Comparison of ENCODE assay signal across 8 cellular contexts in the genomic region with DNA sequence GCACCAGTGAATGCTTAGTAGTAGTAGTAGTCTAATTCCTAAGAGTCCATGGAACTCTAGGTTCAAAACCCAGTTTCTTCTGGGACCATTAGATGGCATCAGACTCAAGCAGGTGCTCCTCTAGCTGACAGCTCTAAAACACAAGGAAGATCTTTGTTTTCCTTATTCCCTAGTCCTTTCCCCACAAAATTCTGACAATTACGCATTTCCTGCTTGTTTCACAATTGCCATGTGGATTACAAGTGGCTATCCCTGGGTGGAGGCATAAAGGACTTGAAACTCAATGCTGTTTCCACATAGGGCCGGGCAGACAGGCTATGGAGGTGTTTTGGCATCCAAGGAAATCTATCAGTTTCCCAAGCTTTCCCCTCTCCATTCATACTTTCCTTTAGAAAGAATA. TPM values are rescaled to one million over a fixed set of nuclear protein-coding genes. Genes with fewer than 3 reads are reported as not detected.
DNase-seq lines count a peak whose midpoint lies in the region; ATAC-seq and TF ChIP-seq lines count a peak whose summit lies in the region.

No MANE protein-coding gene starts in this region.

- DNase-seq in COLO829 (ENCODE audit: low spot score): peak; percentile 78
- DNase-seq in KBM-7: peak; percentile 21
- DNase-seq in chondrocyte (ENCODE audit: low spot score): no peak
- no peak for DNase-seq in mucosa of descending colon
- no peak for DNase-seq in T-helper 2 cell treated with Interferon-gamma antibody and Interleukin-4, amounts not matched to agents 5 μg/mL and 100 μg/mL, for 36 hours (ENCODE audit: low spot score)

- H3K36me3 Mint-ChIP-seq in chondrocyte (ENCODE audit: low read depth): peaks cover 6% of the 10 kb centered on the region
- peaks cover 34% of the 10 kb centered on the region for H3K36me3 Mint-ChIP-seq in T-helper 2 cell treated with Interferon-gamma antibody and Interleukin-4, amounts not matched to agents 5 μg/mL and 100 μg/mL, for 36 hours (ENCODE audit: low read depth)

- intact Hi-C loops in mucosa of descending colon (cut with DNase I, micrococcal nuclease): loop anchor here in 1 of 2 donors (5.0 kb wide), 1 partner anchor 41 kb away; no protein-coding TSS in a partner anchor

- H3K4me1 ChIP-seq in mucosa of descending colon (ENCODE audit: low read depth): no peaks in the 10 kb centered on the region

- in situ Hi-C loops in KBM-7 (cut with MboI; ENCODE audit: low pct_unique_long_range_greater_than_20kb, low sequenced_read_pairs): no loop called here

- H3K4me3 ChIP-seq in mucosa of descending colon: no peak overlapping the region

- H3K4me3 Mint-ChIP-seq in chondrocyte (ENCODE audit: unreplicated experiment): no peak overlapping the region
- H3K4me3 Mint-ChIP-seq in T-helper 2 cell treated with Interferon-gamma antibody and Interleukin-4, amounts not matched to agents 5 μg/mL and 100 μg/mL, for 36 hours: no peak overlapping the region

- H3K9me3 Mint-ChIP-seq in chondrocyte (ENCODE audit: low read depth): no peaks in the 10 kb centered on the region
- no peaks in the 10 kb centered on the region for H3K9me3 Mint-ChIP-seq in T-helper 2 cell treated with Interferon-gamma antibody and Interleukin-4, amounts not matched to agents 5 μg/mL and 100 μg/mL, for 36 hours

- H3K27me3 Mint-ChIP-seq in chondrocyte (ENCODE audit: low read depth): no peaks in the 10 kb centered on the region
- H3K27me3 Mint-ChIP-seq in T-helper 2 cell treated with Interferon-gamma antibody and Interleukin-4, amounts not matched to agents 5 μg/mL and 100 μg/mL, for 36 hours (ENCODE audit: low read depth): no peaks in the 10 kb centered on the region

- TF ChIP-seq CTCF in chondrocyte (IDR thresholded peaks at IDR 0.05) (peak; percentile 71), mucosa of descending colon (IDR thresholded peaks at IDR 0.05) (no peak)

- peak; percentile 80 for ATAC-seq in mucosa of descending colon
- ATAC-seq in GM21825 (IDR thresholded peaks at IDR 0.05; ENCODE audit: unreplicated experiment): no peak
- no peak for ATAC-seq in HG03139 (IDR thresholded peaks at IDR 0.05; ENCODE audit: unreplicated experiment)
- no peak for ATAC-seq in GM18520 (IDR thresholded peaks at IDR 0.05; ENCODE audit: unreplicated experiment)

- H3K9me3 ChIP-seq in mucosa of descending colon: no peaks in the 10 kb centered on the region

- no peaks in the 10 kb centered on the region for H3K4me1 Mint-ChIP-seq in chondrocyte (ENCODE audit: low read depth)
- peaks cover 15% of the 10 kb centered on the region for H3K4me1 Mint-ChIP-seq in T-helper 2 cell treated with Interferon-gamma antibody and Interleukin-4, amounts not matched to agents 5 μg/mL and 100 μg/mL, for 36 hours (ENCODE audit: low read depth)

- no peaks in the 10 kb centered on the region for H3K36me3 ChIP-seq in mucosa of descending colon (ENCODE audit: low read depth)

- no peak overlapping the region for H3K27ac Mint-ChIP-seq in chondrocyte (ENCODE audit: unreplicated experiment)
- no peak overlapping the region for H3K27ac Mint-ChIP-seq in T-helper 2 cell treated with Interferon-gamma antibody and Interleukin-4, amounts not matched to agents 5 μg/mL and 100 μg/mL, for 36 hours

RNA-seq across cellular contexts. Expression of a gene that starts 9.2 kb away (rescaled TPM):
- total RNA-seq in chondrocyte (0.25 to 0.56 TPM in 2 of 3 replicates, not detected in the other), mucosa of descending colon (under 1 TPM in 2 of 3 donors, not detected in 1; 0.38 to 0.87 TPM)

RNA-seq across cellular contexts. Expression of a gene that starts 12.6 kb away (rescaled TPM):
- total RNA-seq in chondrocyte: 16.3 to 28.0 TPM (median 20.3 TPM) in 3 replicates
- total RNA-seq in mucosa of descending colon: 100 to 1,000 TPM in 1 of 3 donors, 10 to 100 TPM in 2; 47.4 to 179 (median 52.7) TPM

RNA-seq across cellular contexts. Expression of a gene that starts 17.9 kb away (rescaled TPM):
- 14.6 to 17.4 TPM (median 16.2 TPM) in 3 replicates for total RNA-seq in chondrocyte
- total RNA-seq in mucosa of descending colon: 100 to 1,000 TPM in 2 of 3 donors, 10 to 100 TPM in 1; 94.7 to 199 (median 117) TPM

RNA-seq across cellular contexts. Expression of a gene that starts 27.5 kb away (rescaled TPM):
- total RNA-seq in chondrocyte (14.5 to 29.7 TPM (median 26.7 TPM) in 3 replicates), mucosa of descending colon (100 to 1,000 TPM in 1 of 3 donors, 10 to 100 TPM in 2; 69.5 to 131 (median 91.3) TPM)

RNA-seq across cellular contexts. Expression of a gene that starts 28.0 kb away (rescaled TPM):
- total RNA-seq in chondrocyte (0.90 to 1.2 TPM (median 1.2 TPM) in 3 replicates), mucosa of descending colon (100 to 1,000 TPM in 1 of 3 donors, 10 to 100 TPM in 2; 37.4 to 108 (median 39.0) TPM)

Comparison
In these comparisons a context has a peak if more than half of its experiments do, and no peak if none do; other contexts are left out.
1. DNase-seq: peak in COLO829 (single experiment) and KBM-7 (single experiment); none in chondrocyte (single experiment), mucosa of descending colon (0 of 3) and T-helper 2 cell treated with Interferon-gamma antibody and Interleukin-4, amounts not matched to agents 5 μg/mL and 100 μg/mL, for 36 hours (single experiment).